8 cellular contexts compared by ENCODE assay signal in genomic region chr10:70508912-70509366, GRCh38. TPM values are rescaled to one million over a fixed set of nuclear protein-coding genes. Genes with fewer than 3 reads are reported as not detected.
DNase-seq lines count a peak whose midpoint lies in the region; TF ChIP-seq lines count a peak whose summit lies in the region.

No MANE protein-coding gene starts in this region.

- H3K4me1 Mint-ChIP-seq in osteocyte (ENCODE audit: unreplicated experiment): peaks cover 48% of the 10 kb centered on the region

- H3K27ac ChIP-seq in fibroblast of lung (ENCODE audit: insufficient read depth, low read length): no peak overlapping the region

- H3K27me3 Mint-ChIP-seq in osteocyte (ENCODE audit: unreplicated experiment): no peaks in the 10 kb centered on the region

- no peak overlapping the region for H3K9ac ChIP-seq in fibroblast of lung (ENCODE audit: insufficient read depth, low read length)

- H3K9me3 ChIP-seq in fibroblast of lung (ENCODE audit: control insufficient read depth, insufficient read depth, low read depth, low read length): no peaks in the 10 kb centered on the region

- H3K9me3 Mint-ChIP-seq in osteocyte (ENCODE audit: unreplicated experiment): no peaks in the 10 kb centered on the region

- peak in 1 of 2 donors; percentile 4 for TF ChIP-seq CTCF in fibroblast of lung (conservative IDR thresholded peaks at IDR 0.05 in 1 of 2, IDR thresholded peaks at IDR 0.05 in 1 of 2; ENCODE audit: low read depth in 1 of 2, low read length in 2 of 2)
- TF ChIP-seq CTCF in osteocyte (IDR thresholded peaks at IDR 0.05): no peak

- H4K20me1 ChIP-seq in fibroblast of lung (ENCODE audit: control insufficient read depth, extremely low read depth, insufficient read depth, low read length): no peaks in the 10 kb centered on the region

- H3K79me2 ChIP-seq in fibroblast of lung (ENCODE audit: control insufficient read depth, insufficient read depth, low read length): no peaks in the 10 kb centered on the region

- H3K4me3 ChIP-seq in fibroblast of lung (replicated peaks in 1 of 4; ENCODE audit: control extremely low read depth in 1 of 4, insufficient read depth in 1 of 4, low read depth in 3 of 4, low read length in 4 of 4): no peak overlapping the region

- H2AFZ ChIP-seq in fibroblast of lung (ENCODE audit: low read length): no peak overlapping the region

- peaks cover 5% of the 10 kb centered on the region for H3K4me1 ChIP-seq in fibroblast of lung (ENCODE audit: control insufficient read depth, extremely low read depth, insufficient read depth, low read length)

- DNase-seq in DMS53 (lab: John Stamatoyannopoulos, UW) (peak; percentile 87), NCI-H146 (lab: John Stamatoyannopoulos, UW) (peak; percentile 95), fibroblast of lung (ENCODE audit: low read depth in 2 of 2) (peak; percentile 18 to 42), osteocyte (ENCODE audit: extremely low spot score, unreplicated experiment) (no peak), erythroblast (lab: John Stamatoyannopoulos, UW) (no peak), NCI-H446 treated with DMSO at 0.1 percent for 48 hours (lab: John Stamatoyannopoulos, UW) (no peak), glomerular visceral epithelial cell (ENCODE audit: extremely low spot score) (no peak)
- no peak for DNase-seq in activated naive CD4-positive, alpha-beta T cell (lab: John Stamatoyannopoulos, UW)

- peaks cover 2% of the 10 kb centered on the region for H3K27me3 ChIP-seq in fibroblast of lung (ENCODE audit: control insufficient read depth, insufficient read depth, low read length)

- H3K36me3 ChIP-seq in fibroblast of lung (ENCODE audit: control insufficient read depth, insufficient read depth, low read length): no peaks in the 10 kb centered on the region

- H3K27ac Mint-ChIP-seq in osteocyte (ENCODE audit: unreplicated experiment): peak overlapping the region; percentile 57

- no peaks in the 10 kb centered on the region for H3K36me3 Mint-ChIP-seq in osteocyte (ENCODE audit: unreplicated experiment)

- H3K4me2 ChIP-seq in fibroblast of lung (ENCODE audit: extremely low read depth, insufficient read depth, low read length): no peak overlapping the region

- TF ChIP-seq POLR2A in erythroblast (IDR thresholded peaks at IDR 0.05; ENCODE audit: low read length): no peak

- no peak overlapping the region for H3K4me3 Mint-ChIP-seq in osteocyte (ENCODE audit: unreplicated experiment)

RNA-seq across cellular contexts. Expression of gene PALD1, which starts 30.4 kb away (rescaled TPM):
- total RNA-seq in fibroblast of lung (0.26 and 0.33 TPM in 2 replicates), osteocyte (2.8 and 3.1 TPM in 2 replicates)
- 0.09 and 0.41 TPM in 2 replicates for polyA plus RNA-seq in fibroblast of lung
- 0.16 and 0.62 TPM in 2 replicates for polyA plus RNA-seq in fibroblast of lung (2012)
- polyA minus RNA-seq in fibroblast of lung (ENCODE audit: low replicate concordance): 1.9 TPM in 1 of 2 replicates, not detected in the other

Comparison
In these comparisons a context has a peak if more than half of its experiments do, and no peak if none do; other contexts are left out.
1. DNase-seq: peak in DMS53 (single experiment), NCI-H146 (single experiment) and fibroblast of lung (2 of 2); none in osteocyte (single experiment), erythroblast (0 of 2), NCI-H446 treated with DMSO at 0.1 percent for 48 hours (single experiment), glomerular visceral epithelial cell (single experiment) and activated naive CD4-positive, alpha-beta T cell (0 of 4).